Comparison of ENCODE assay signal across 8 cellular contexts in the genomic region with DNA sequence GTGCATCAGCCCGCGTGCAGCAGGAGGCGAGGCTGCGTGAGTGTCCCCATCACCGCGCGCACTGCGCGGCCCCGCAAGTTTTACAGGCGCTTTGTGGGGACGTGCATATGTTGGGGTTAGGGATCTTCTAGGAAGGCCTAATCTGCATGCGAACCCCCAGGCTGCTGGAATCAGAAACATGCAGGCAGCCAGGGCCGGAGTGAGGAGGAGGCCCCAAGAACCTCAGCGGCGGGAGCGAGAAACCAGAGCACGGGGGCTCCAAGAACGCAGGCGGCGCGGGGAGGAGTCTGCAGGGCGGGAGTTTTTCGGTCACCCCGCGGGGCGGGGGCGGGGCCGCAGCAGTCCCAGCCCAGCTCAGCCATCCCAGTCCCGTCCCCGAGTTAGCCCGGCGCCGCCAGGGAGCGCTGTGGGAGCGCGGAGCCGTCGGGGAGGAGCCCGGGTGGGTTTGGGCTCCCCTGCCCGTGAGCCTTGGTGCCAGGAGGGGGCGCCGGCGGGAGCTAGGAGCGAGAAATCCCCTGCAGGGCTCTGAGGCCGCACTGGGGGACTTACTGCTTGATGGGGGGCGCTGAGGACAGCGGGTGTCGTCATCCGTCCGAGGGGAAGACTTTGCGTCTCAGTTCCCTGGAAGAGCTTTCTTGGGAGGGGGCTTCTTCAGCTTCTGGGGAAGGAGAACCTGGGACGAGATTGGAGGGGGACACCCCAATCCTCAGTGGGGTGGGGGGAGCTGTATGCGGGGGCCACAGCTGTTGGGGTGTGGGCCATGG. TPM values are rescaled to one million over a fixed set of nuclear protein-coding genes. Genes with fewer than 3 reads are reported as not detected.
DNase-seq lines count a peak whose midpoint lies in the region; ATAC-seq and TF ChIP-seq lines count a peak whose summit lies in the region.

No MANE protein-coding gene starts in this region.

- peak; percentile 93 for TF ChIP-seq CTCF in CD8-positive, alpha-beta T cell (IDR thresholded peaks at IDR 0.05)
- TF ChIP-seq CTCF in LNCaP clone FGC (IDR thresholded peaks at IDR 0.05; ENCODE audit: control insufficient read depth, extremely low read depth, insufficient read depth) (peak; percentile 98), RWPE1 (conservative IDR thresholded peaks at IDR 0.05; ENCODE audit: low read depth) (peak; percentile 96), fibroblast of the aortic adventitia (IDR thresholded peaks at IDR 0.05; ENCODE audit: insufficient read depth, low read length) (peak; percentile 81), neutrophil (IDR thresholded peaks at IDR 0.05) (peak; percentile 73)

- intact Hi-C loops in CD8-positive, alpha-beta T cell (cut with DNase I, micrococcal nuclease), result loop anchor here (1.0 to 5.0 kb wide), 7 partner anchors 13 to 218 kb away; a partner anchor contains a TSS

- H3K4me3 Mint-ChIP-seq in CD8-positive, alpha-beta T cell, result peak overlapping the region; percentile 75

- POLR2A ChIA-PET in CD8-positive, alpha-beta T cell (lab: Charles Lee), result interaction anchor here (0.6 to 1.5 kb wide), 5 partner anchors 13 to 1415 kb away, joined by 4 to 8 read pairs (median 5); a partner anchor contains a TSS
- POLR2A ChIA-PET in RWPE1 (lab: Yijun Ruan, JAX; ENCODE audit: low non-redundant PET), result interaction anchor here (0.5 to 1.2 kb wide), 4 partner anchors 18 to 100 kb away, joined by 3 to 7 read pairs (median 4); a partner anchor contains a TSS

- H3K36me3 Mint-ChIP-seq in CD8-positive, alpha-beta T cell, result no peaks in the 10 kb centered on the region

- H3K36me3 ChIP-seq in CD8-positive, alpha-beta T cell (ENCODE audit: insufficient read depth, low read length), result no peaks in the 10 kb centered on the region
- H3K36me3 ChIP-seq in neutrophil, result no peaks in the 10 kb centered on the region

- H3K27me3 Mint-ChIP-seq in CD8-positive, alpha-beta T cell (ENCODE audit: low read depth), result peaks cover 18% of the 10 kb centered on the region

- peaks cover 23% of the 10 kb centered on the region for H3K4me1 Mint-ChIP-seq in CD8-positive, alpha-beta T cell (ENCODE audit: low read depth)

- peak overlapping the region; percentile 61 for H3K4me3 ChIP-seq in CD8-positive, alpha-beta T cell (ENCODE audit: low read depth, low read length)
- H3K4me3 ChIP-seq in LNCaP clone FGC (ENCODE audit: low read depth, low read length) (peak overlapping the region; percentile 46), fibroblast of the aortic adventitia (ENCODE audit: low read depth, low read length) (peak overlapping the region; percentile 48), neutrophil (ENCODE audit: low read depth in 1 of 2, low read length in 1 of 2) (peak overlapping the region; percentile 51 to 59)

- peak; percentile 80 to 96 (median 86) for DNase-seq in CD8-positive, alpha-beta T cell
- peak; percentile 30 for DNase-seq in LNCaP clone FGC (ENCODE audit: low read depth)
- peak; percentile 90 for DNase-seq in RWPE1 (ENCODE audit: low spot score)
- DNase-seq in activated T-helper 1 cell treated with anti-CD3 and anti-CD28 coated beads, Interleukin-2, amount 50 U/mL, for 16 hours (ENCODE audit: low read depth in 1 of 2, low spot score in 1 of 2), result peak; percentile 77 to 93
- DNase-seq in fibroblast of the aortic adventitia (ENCODE audit: low read depth), result peak; percentile 72
- peak; percentile 15 for DNase-seq in superior temporal gyrus (ENCODE audit: extremely low spot score)

- no peak overlapping the region for H3K27ac ChIP-seq in CD8-positive, alpha-beta T cell (ENCODE audit: low read depth, low read length)
- peak overlapping the region; percentile 39; the same call in 1 of the 2 replicates for H3K27ac ChIP-seq in RWPE1
- no peak overlapping the region for H3K27ac ChIP-seq in neutrophil

- H3K27ac Mint-ChIP-seq in CD8-positive, alpha-beta T cell, result no peak overlapping the region

- no peaks in the 10 kb centered on the region for H3K27me3 ChIP-seq in CD8-positive, alpha-beta T cell (ENCODE audit: insufficient read depth, low read length)
- peaks cover 83% of the 10 kb centered on the region for H3K27me3 ChIP-seq in neutrophil

- no peaks in the 10 kb centered on the region for H3K9me3 ChIP-seq in CD8-positive, alpha-beta T cell (ENCODE audit: low read length)
- H3K9me3 ChIP-seq in neutrophil, result no peaks in the 10 kb centered on the region

- H3K9me3 Mint-ChIP-seq in CD8-positive, alpha-beta T cell, result no peaks in the 10 kb centered on the region

- ATAC-seq in CD8-positive, alpha-beta T cell, result peak; percentile 97
- ATAC-seq in GM21526 (IDR thresholded peaks at IDR 0.05; ENCODE audit: low FRiP score, unreplicated experiment), result peak; percentile 74

- CTCF ChIA-PET in CD8-positive, alpha-beta T cell (lab: Charles Lee), result interaction anchor here (0.6 to 2.4 kb wide), 35 partner anchors 9 to 1402 kb away, joined by 3 to 36 read pairs (median 4); a partner anchor contains a TSS
- CTCF ChIA-PET in RWPE1 (lab: Yijun Ruan, JAX), result interaction anchor here (0.6 to 1.7 kb wide), 38 partner anchors 9 to 1257 kb away, joined by 3 to 20 read pairs (median 4); a partner anchor contains a TSS

- peaks cover 34% of the 10 kb centered on the region for H3K4me1 ChIP-seq in CD8-positive, alpha-beta T cell (ENCODE audit: insufficient read depth, low read length)
- peaks cover 15 to 29% of the 10 kb centered on the region in 2 experiments for H3K4me1 ChIP-seq in neutrophil (ENCODE audit: control insufficient read depth in 1 of 2, insufficient read depth in 1 of 2, low read depth in 1 of 2, low read length in 1 of 2)

RNA-seq across cellular contexts. Expression of a gene that starts 0.9 kb away (rescaled TPM):
- under 1 TPM in 1 of 2 experiments, not detected in 1; 0.38 TPM for total RNA-seq in CD8-positive, alpha-beta T cell
- total RNA-seq in fibroblast of the aortic adventitia (ENCODE audit: low replicate concordance), result 0.09 TPM in 1 of 2 replicates, not detected in the other

RNA-seq across cellular contexts. Expression of a gene that starts 13.0 kb away (rescaled TPM):
- 100 to 1,000 TPM; 174 to 192 TPM for total RNA-seq in CD8-positive, alpha-beta T cell
- total RNA-seq in fibroblast of the aortic adventitia (ENCODE audit: low replicate concordance), result 16.9 and 82.9 TPM in 2 replicates

RNA-seq across cellular contexts. Expression of a gene that starts 19.4 kb away (rescaled TPM):
- total RNA-seq in CD8-positive, alpha-beta T cell, result 1 to 10 TPM; 2.9 to 3.0 TPM
- total RNA-seq in fibroblast of the aortic adventitia (ENCODE audit: low replicate concordance), result 0.09 and 1.1 TPM in 2 replicates

RNA-seq across cellular contexts. Expression of a gene that starts 35.6 kb away (rescaled TPM):
- not detected for total RNA-seq in CD8-positive, alpha-beta T cell
- total RNA-seq in fibroblast of the aortic adventitia (ENCODE audit: low replicate concordance), result not detected in 2 replicates

RNA-seq across cellular contexts. Expression of a gene that starts 47.3 kb away (rescaled TPM):
- total RNA-seq in CD8-positive, alpha-beta T cell, result under 1 TPM; 0.49 to 0.67 TPM
- total RNA-seq in fibroblast of the aortic adventitia (ENCODE audit: low replicate concordance), result not detected in 2 replicates

Comparison
In these comparisons a context has a peak if more than half of its experiments do, and no peak if none do; other contexts are left out.
1. DNase-seq: peak in every context shown above with its lines; median percentile 90 in RWPE1; 86 in CD8-positive, alpha-beta T cell; 85 in activated T-helper 1 cell treated with anti-CD3 and anti-CD28 coated beads, Interleukin-2, amount 50 U/mL, for 16 hours; 72 in fibroblast of the aortic adventitia; 30 in LNCaP clone FGC; 15 in superior temporal gyrus.